Comparison of ENCODE assay signal across 10 cellular contexts in genomic region chr9:133122167-133122550, GRCh38. TPM values are rescaled to one million over a fixed set of nuclear protein-coding genes. Genes with fewer than 3 reads are reported as not detected.
DNase-seq lines count a peak whose midpoint lies in the region; ATAC-seq, FAIRE-seq and TF ChIP-seq lines count a peak whose summit lies in the region.
"Had no signal": no experiment of that assay in that cellular context is flagged by ENCODE, and none has a peak within 500 bp of the region (broad histone marks: within the 10 kb centered on the region; RNA-seq: fewer than 3 reads in every experiment).

No MANE protein-coding gene starts in this region.

- TF ChIP-seq CTCF in HCT116 (IDR thresholded peaks at IDR 0.05 in 2 of 3, conservative IDR thresholded peaks at IDR 0.05 in 1 of 3; ENCODE audit: borderline replicate concordance in 1 of 3, insufficient read depth in 1 of 3, low read depth in 2 of 3, low read length in 2 of 3): no peak
- no peak for TF ChIP-seq CTCF in kidney (IDR thresholded peaks at IDR 0.05; ENCODE audit: borderline replicate concordance, extremely low read depth, insufficient read depth)
- no peak for TF ChIP-seq CTCF in smooth muscle cell (IDR thresholded peaks at IDR 0.05; ENCODE audit: borderline replicate concordance, insufficient read depth, poor library complexity, severe bottlenecking)
- no peak for TF ChIP-seq CTCF in chondrocyte (IDR thresholded peaks at IDR 0.05)

- no peak for TF ChIP-seq RAD21 in HCT116 (IDR thresholded peaks at IDR 0.05; ENCODE audit: low read depth)

- peaks cover 32% of the 10 kb centered on the region for H3K4me1 Mint-ChIP-seq in activated T-helper 17 cell treated with anti-CD3 and anti-CD28 coated beads, Interleukin-2, amount 50 U/mL, for 72 hours
- peaks cover 26% of the 10 kb centered on the region for H3K4me1 Mint-ChIP-seq in chondrocyte (ENCODE audit: low read depth)

- H2AFZ ChIP-seq in HCT116 (ENCODE audit: low read depth, low read length, poor library complexity, severe bottlenecking): no peak overlapping the region
- no peak overlapping the region for H2AFZ ChIP-seq in smooth muscle cell (ENCODE audit: low read depth)

- intact Hi-C loops in HCT116 (cut with micrococcal nuclease) (no loop called here), kidney (cut with DNase I) (no loop called here)

- H3K9me3 ChIP-seq in HCT116 (ENCODE audit: control insufficient read depth in 1 of 2, insufficient read depth in 1 of 2, low read depth in 1 of 2, low read length in 2 of 2) (no peaks in the 10 kb centered on the region), kidney (ENCODE audit: control insufficient read depth in 1 of 2, low read length in 2 of 2) (no peaks in the 10 kb centered on the region), smooth muscle cell (replicated peaks; ENCODE audit: low read depth) (no peaks in the 10 kb centered on the region)

- H3K4me1 ChIP-seq in HCT116 (ENCODE audit: control insufficient read depth in 1 of 2, insufficient read depth in 2 of 2, low read length in 2 of 2) (peaks cover 12 to 45% of the 10 kb centered on the region in 2 experiments), kidney (ENCODE audit: control insufficient read depth in 1 of 2, insufficient read depth in 1 of 2, low read depth in 1 of 2, low read length in 2 of 2) (peaks cover 12 to 44% of the 10 kb centered on the region in 2 donors), smooth muscle cell (ENCODE audit: low read depth) (peaks cover 17% of the 10 kb centered on the region)

- DNase-seq in HCT116 (ENCODE audit: low read depth, low spot score): no peak
- DNase-seq in kidney: no peak
- DNase-seq in smooth muscle cell (lab: John Stamatoyannopoulos, UW; ENCODE audit: unreplicated experiment): no peak
- no peak for DNase-seq in chondrocyte (ENCODE audit: low spot score)
- no peak for DNase-seq in midbrain (lab: John Stamatoyannopoulos, UW)
- DNase-seq in NCI-H128 (lab: John Stamatoyannopoulos, UW; ENCODE audit: unreplicated experiment): no peak
- DNase-seq: NCI-H2081 treated with DMSO at 0.1 percent for 48 hours had no signal

- peaks cover 12% of the 10 kb centered on the region for H3F3A ChIP-seq in smooth muscle cell (ENCODE audit: low read depth)

- H3K9me2 ChIP-seq in HCT116 (ENCODE audit: insufficient read depth): no peaks in the 10 kb centered on the region

- CTCF ChIA-PET in HCT116 (lab: Charles Lee): interaction anchor here (3.1 kb wide), 1 partner anchor 22 kb away, joined by 20 read pairs; no protein-coding TSS in a partner anchor

- 84% methylated on average over 5 of the region's 5 CpGs for WGBS in smooth muscle cell (ENCODE audit: low lambda C conversion rate)

- H4K20me1 ChIP-seq in HCT116 (ENCODE audit: insufficient read depth) (no peaks in the 10 kb centered on the region), smooth muscle cell (ENCODE audit: low read depth) (peaks cover 88% of the 10 kb centered on the region)

- no TSS peak for BruUV-seq in HCT116 (replicated peaks; lab: Mats Ljungman, UMichigan)

- no peaks in the 10 kb centered on the region for H3K36me3 ChIP-seq in HCT116 (ENCODE audit: control insufficient read depth in 1 of 2, insufficient read depth in 2 of 2, low read length in 2 of 2)
- no peaks in the 10 kb centered on the region for H3K36me3 ChIP-seq in kidney (ENCODE audit: control insufficient read depth in 1 of 2, insufficient read depth in 2 of 2, low read length in 2 of 2)
- H3K36me3 ChIP-seq in smooth muscle cell (ENCODE audit: low read depth): no peaks in the 10 kb centered on the region

- H3K27me3 ChIP-seq in HCT116 (ENCODE audit: insufficient read depth, low read length) (no peaks in the 10 kb centered on the region), smooth muscle cell (ENCODE audit: low read depth) (no peaks in the 10 kb centered on the region)

- TF ChIP-seq POLR2A in HCT116 (IDR thresholded peaks at IDR 0.05; ENCODE audit: borderline replicate concordance, extremely low read depth, insufficient read depth, insufficient read length): no peak

- H3K9ac ChIP-seq in HCT116 (ENCODE audit: low read length): no peak overlapping the region
- peak overlapping the region in 1 of 2 donors; percentile 65 for H3K9ac ChIP-seq in kidney (ENCODE audit: low read length in 2 of 2)
- no peak overlapping the region for H3K9ac ChIP-seq in smooth muscle cell (ENCODE audit: low read depth)

- peak overlapping the region; percentile 51 for H3K27ac ChIP-seq in HCT116 (ENCODE audit: low read depth, low read length)
- H3K27ac ChIP-seq in kidney (ENCODE audit: low read depth in 2 of 2, low read length in 2 of 2): peak overlapping the region; percentile 82 to 92
- H3K27ac ChIP-seq in smooth muscle cell (ENCODE audit: low read depth): peak overlapping the region; percentile 80

- no peaks in the 10 kb centered on the region for H3K9me3 Mint-ChIP-seq in activated T-helper 17 cell treated with anti-CD3 and anti-CD28 coated beads, Interleukin-2, amount 50 U/mL, for 72 hours
- H3K9me3 Mint-ChIP-seq in chondrocyte (ENCODE audit: low read depth): no peaks in the 10 kb centered on the region

- POLR2A ChIA-PET in HCT116 (lab: Charles Lee): interaction anchor here (1.1 kb wide), 1 partner anchor 13 kb away, joined by 3 read pairs; no protein-coding TSS in a partner anchor

- no peak for ATAC-seq in HCT116
- ATAC-seq in activated T-helper 17 cell treated with anti-CD3 and anti-CD28 coated beads, Interleukin-2, amount 50 U/mL, for 72 hours (replicated peaks): no peak
- no peak for ATAC-seq in GM18907 (IDR thresholded peaks at IDR 0.05; ENCODE audit: unreplicated experiment)

- H3K36me3 Mint-ChIP-seq in activated T-helper 17 cell treated with anti-CD3 and anti-CD28 coated beads, Interleukin-2, amount 50 U/mL, for 72 hours (ENCODE audit: low read depth): peaks cover 62% of the 10 kb centered on the region
- peaks cover 1% of the 10 kb centered on the region for H3K36me3 Mint-ChIP-seq in chondrocyte (ENCODE audit: low read depth)

- no peak overlapping the region for H3K4me2 ChIP-seq in HCT116 (ENCODE audit: low read length)
- H3K4me2 ChIP-seq in smooth muscle cell: no peak overlapping the region

- H3K79me2 ChIP-seq in HCT116 (ENCODE audit: insufficient read depth, low read length) (peaks cover 30% of the 10 kb centered on the region), smooth muscle cell (ENCODE audit: low read depth) (peaks cover 13% of the 10 kb centered on the region)

- H3K4me3 Mint-ChIP-seq in activated T-helper 17 cell treated with anti-CD3 and anti-CD28 coated beads, Interleukin-2, amount 50 U/mL, for 72 hours: peak overlapping the region; percentile 76
- H3K4me3 Mint-ChIP-seq in chondrocyte (ENCODE audit: unreplicated experiment): no peak overlapping the region

- H3K4me3 ChIP-seq in HCT116 (replicated peaks in 1 of 2; ENCODE audit: low read depth in 1 of 2, low read length in 2 of 2) (no peak overlapping the region), kidney (ENCODE audit: low read length in 2 of 2) (no peak overlapping the region), smooth muscle cell (no peak overlapping the region)

- no peak for FAIRE-seq in kidney (lab: Jason Lieb, UNC)
- FAIRE-seq: colon had no signal

- RAD21 ChIA-PET in HCT116 (lab: Charles Lee; ENCODE audit: low non-redundant PET in 1 of 2, low total read pairs in 2 of 2, uncharacterized antibody in 2 of 2, unreplicated experiment in 2 of 2): no interaction called here

- H3K27ac Mint-ChIP-seq in activated T-helper 17 cell treated with anti-CD3 and anti-CD28 coated beads, Interleukin-2, amount 50 U/mL, for 72 hours: peak overlapping the region; percentile 91
- H3K27ac Mint-ChIP-seq in chondrocyte (ENCODE audit: unreplicated experiment): no peak overlapping the region

- H3K27me3 Mint-ChIP-seq in activated T-helper 17 cell treated with anti-CD3 and anti-CD28 coated beads, Interleukin-2, amount 50 U/mL, for 72 hours: no peaks in the 10 kb centered on the region
- peaks cover 9% of the 10 kb centered on the region for H3K27me3 Mint-ChIP-seq in chondrocyte (ENCODE audit: low read depth)

TF ChIP-seq in HCT116, 20 proteins besides CTCF, POLR2A, EP300 and RAD21 (continues in another document):
- TF ChIP-seq SP1 (IDR thresholded peaks at IDR 0.05; ENCODE audit: low read depth) (no peak), EZH2phosphoT487 (IDR thresholded peaks at IDR 0.05; ENCODE audit: borderline replicate concordance) (no peak), TCF7L2 (IDR thresholded peaks at IDR 0.05; ENCODE audit: borderline replicate concordance, extremely low read depth, insufficient read depth, insufficient read length) (no peak)

RNA-seq across cellular contexts. Expression of gene RALGDS, which starts 1.1 kb away (rescaled TPM):
- total RNA-seq in HCT116 (2021; ENCODE audit: unreplicated experiment): 36.1 TPM
- polyA plus RNA-seq in HCT116 (2012): 42.3 and 53.5 TPM in 2 replicates
- total RNA-seq in activated T-helper 17 cell treated with anti-CD3 and anti-CD28 coated beads, Interleukin-2, amount 50 U/mL, for 72 hours: 100 to 1,000 TPM; 101 to 156 TPM
- 43.3 TPM for total RNA-seq in kidney
- polyA plus RNA-seq in kidney (ENCODE audit: insufficient read depth, low read depth, low replicate concordance): 13.0 TPM
- 27.8 and 28.5 TPM in 2 replicates for total RNA-seq in smooth muscle cell
- polyA plus RNA-seq in smooth muscle cell: 37.7 and 43.7 TPM in 2 replicates
- total RNA-seq in chondrocyte: 16.1 to 19.0 TPM (median 17.5 TPM) in 3 replicates

RNA-seq across cellular contexts. Expression of gene GBGT1, which starts 41.6 kb away (rescaled TPM):
- 0.34 TPM for total RNA-seq in HCT116 (2021; ENCODE audit: unreplicated experiment)
- not detected in 2 replicates for polyA plus RNA-seq in HCT116 (2012)
- total RNA-seq in activated T-helper 17 cell treated with anti-CD3 and anti-CD28 coated beads, Interleukin-2, amount 50 U/mL, for 72 hours: 1 to 10 TPM; 2.8 to 7.2 TPM
- 21.6 TPM for total RNA-seq in kidney
- polyA plus RNA-seq in kidney (ENCODE audit: insufficient read depth, low read depth, low replicate concordance): 7.9 TPM
- 8.2 and 11.3 TPM in 2 replicates for total RNA-seq in smooth muscle cell
- polyA plus RNA-seq in smooth muscle cell: 4.5 and 6.7 TPM in 2 replicates
- 2.1 to 8.1 TPM (median 5.8 TPM) in 3 replicates for total RNA-seq in chondrocyte
